Comparison of ENCODE assay signal across 8 cellular contexts in the genomic region with DNA sequence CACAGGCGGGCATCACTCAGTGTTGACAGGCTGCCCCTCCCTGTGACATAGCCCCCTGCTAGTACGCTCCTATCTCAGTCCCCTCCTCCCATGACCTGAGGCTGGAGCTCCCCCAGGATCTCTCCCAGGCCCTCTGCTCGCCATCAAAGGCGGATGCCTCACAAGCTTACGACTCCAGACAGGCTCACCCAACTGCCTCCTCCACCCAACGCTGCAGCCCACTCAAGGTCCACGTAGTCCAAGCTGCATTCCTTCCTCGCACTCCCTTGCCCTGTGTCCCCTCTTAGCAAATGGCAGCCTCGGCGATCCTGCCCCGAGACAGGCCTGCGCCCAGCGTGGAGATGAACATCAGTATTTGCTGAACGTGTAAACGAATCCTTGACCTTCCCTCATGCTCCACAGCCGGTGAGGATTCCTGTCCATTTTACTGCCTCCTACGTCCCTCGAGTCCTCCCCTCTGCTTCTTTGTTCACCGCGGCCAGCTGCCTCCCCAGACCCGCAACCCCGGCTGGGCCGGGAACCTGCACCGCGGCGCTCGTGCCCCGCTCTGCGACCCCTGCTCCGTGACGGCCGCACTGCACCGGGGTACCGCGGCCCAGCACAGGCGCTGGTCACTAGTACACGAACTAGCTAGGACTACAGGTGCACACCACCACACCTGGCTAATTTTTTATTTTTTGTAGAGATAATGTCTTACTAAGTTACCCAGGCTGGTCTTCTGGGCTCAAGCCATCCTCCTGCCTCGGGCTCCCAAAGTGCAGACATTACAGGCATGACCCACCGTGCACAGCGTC. TPM values are rescaled to one million over a fixed set of nuclear protein-coding genes. Genes with fewer than 3 reads are reported as not detected.
DNase-seq lines count a peak whose midpoint lies in the region; ATAC-seq lines count a peak whose summit lies in the region.

No MANE protein-coding gene starts in this region.

- H3K27ac Mint-ChIP-seq in activated naive CD4-positive, alpha-beta T cell treated with anti-CD3 and anti-CD28 coated beads, Interleukin-2, amount 50 U/mL, for 24 hours = peak overlapping the region; percentile 57
- peak overlapping the region; percentile 79 for H3K27ac Mint-ChIP-seq in activated T-helper 17 cell treated with anti-CD3 and anti-CD28 coated beads, Interleukin-2, amount 50 U/mL, for 72 hours

- no peaks in the 10 kb centered on the region for H3K9me3 Mint-ChIP-seq in activated naive CD4-positive, alpha-beta T cell treated with anti-CD3 and anti-CD28 coated beads, Interleukin-2, amount 50 U/mL, for 24 hours
- no peaks in the 10 kb centered on the region for H3K9me3 Mint-ChIP-seq in activated T-helper 17 cell treated with anti-CD3 and anti-CD28 coated beads, Interleukin-2, amount 50 U/mL, for 72 hours

- H3K27ac ChIP-seq in substantia nigra (ENCODE audit: low read depth, low read length, poor library complexity, severe bottlenecking) = peak overlapping the region; percentile 26

- no peak for DNase-seq in activated naive CD4-positive, alpha-beta T cell (lab: John Stamatoyannopoulos, UW)
- DNase-seq in iPS-NIHi7 (ENCODE audit: extremely low spot score) (peak; percentile 30), substantia nigra (lab: John Stamatoyannopoulos, UW) (no peak), COR-L47 (lab: John Stamatoyannopoulos, UW) (no peak)

- peaks cover 20% of the 10 kb centered on the region for H3K4me1 Mint-ChIP-seq in activated naive CD4-positive, alpha-beta T cell treated with anti-CD3 and anti-CD28 coated beads, Interleukin-2, amount 50 U/mL, for 24 hours
- H3K4me1 Mint-ChIP-seq in activated T-helper 17 cell treated with anti-CD3 and anti-CD28 coated beads, Interleukin-2, amount 50 U/mL, for 72 hours = peaks cover 24% of the 10 kb centered on the region

- H3K36me3 Mint-ChIP-seq in activated naive CD4-positive, alpha-beta T cell treated with anti-CD3 and anti-CD28 coated beads, Interleukin-2, amount 50 U/mL, for 24 hours = no peaks in the 10 kb centered on the region
- peaks cover 24% of the 10 kb centered on the region for H3K36me3 Mint-ChIP-seq in activated T-helper 17 cell treated with anti-CD3 and anti-CD28 coated beads, Interleukin-2, amount 50 U/mL, for 72 hours (ENCODE audit: low read depth)

- peak overlapping the region; percentile 94 for H3K4me3 Mint-ChIP-seq in activated naive CD4-positive, alpha-beta T cell treated with anti-CD3 and anti-CD28 coated beads, Interleukin-2, amount 50 U/mL, for 24 hours
- H3K4me3 Mint-ChIP-seq in activated T-helper 17 cell treated with anti-CD3 and anti-CD28 coated beads, Interleukin-2, amount 50 U/mL, for 72 hours = peak overlapping the region; percentile 89

- no peaks in the 10 kb centered on the region for H3K27me3 Mint-ChIP-seq in activated naive CD4-positive, alpha-beta T cell treated with anti-CD3 and anti-CD28 coated beads, Interleukin-2, amount 50 U/mL, for 24 hours
- no peaks in the 10 kb centered on the region for H3K27me3 Mint-ChIP-seq in activated T-helper 17 cell treated with anti-CD3 and anti-CD28 coated beads, Interleukin-2, amount 50 U/mL, for 72 hours

- peak; percentile 8 for ATAC-seq in HG03442 (IDR thresholded peaks at IDR 0.05; ENCODE audit: unreplicated experiment)
- no peak for ATAC-seq in activated T-helper 17 cell treated with anti-CD3 and anti-CD28 coated beads, Interleukin-2, amount 50 U/mL, for 72 hours (replicated peaks)
- no peak for ATAC-seq in GM21576 (IDR thresholded peaks at IDR 0.05; ENCODE audit: unreplicated experiment)

RNA-seq across cellular contexts. Expression of a gene that starts 0.8 kb away (rescaled TPM):
- 10 to 100 TPM; 25.0 to 41.0 TPM for total RNA-seq in activated T-helper 17 cell treated with anti-CD3 and anti-CD28 coated beads, Interleukin-2, amount 50 U/mL, for 72 hours

RNA-seq across cellular contexts. Expression of a gene that starts 17.1 kb away (rescaled TPM):
- total RNA-seq in activated T-helper 17 cell treated with anti-CD3 and anti-CD28 coated beads, Interleukin-2, amount 50 U/mL, for 72 hours = 10 to 100 TPM; 17.5 to 21.3 TPM

RNA-seq across cellular contexts. Expression of a gene that starts 17.4 kb away (rescaled TPM):
- total RNA-seq in activated T-helper 17 cell treated with anti-CD3 and anti-CD28 coated beads, Interleukin-2, amount 50 U/mL, for 72 hours = 10 to 100 TPM; 24.9 to 30.0 TPM

RNA-seq across cellular contexts. Expression of a gene that starts 39.2 kb away (rescaled TPM):
- 100 to 1,000 TPM in 1 of 2 donors, 10 to 100 TPM in 1; 48.9 to 109 TPM for total RNA-seq in activated T-helper 17 cell treated with anti-CD3 and anti-CD28 coated beads, Interleukin-2, amount 50 U/mL, for 72 hours

RNA-seq across cellular contexts. Expression of a gene that starts 46.8 kb away (rescaled TPM):
- not detected for total RNA-seq in activated T-helper 17 cell treated with anti-CD3 and anti-CD28 coated beads, Interleukin-2, amount 50 U/mL, for 72 hours
